ENCODE assay signal across 14 cellular contexts in the genomic region with DNA sequence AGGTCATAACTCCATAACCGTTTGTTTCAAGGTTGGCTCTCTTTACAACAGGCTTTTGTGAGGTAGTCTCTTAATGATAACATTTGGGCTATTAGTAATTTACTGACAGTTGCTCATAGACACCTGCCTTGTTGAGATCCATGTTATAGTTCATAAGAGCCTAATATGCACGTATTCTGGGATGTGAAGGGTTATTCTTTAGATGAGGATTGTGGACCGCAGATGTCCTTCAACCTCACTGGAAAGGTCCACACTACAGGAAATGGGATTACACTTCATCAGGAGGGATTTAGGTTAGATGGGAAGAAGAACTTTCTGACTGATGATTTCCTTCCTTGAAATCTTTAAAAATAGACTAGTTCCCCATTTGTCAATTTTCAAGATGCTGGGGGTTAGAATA.
DNase-seq lines count a peak whose midpoint lies in the region; ATAC-seq, FAIRE-seq and TF ChIP-seq lines count a peak whose summit lies in the region.
"Had no signal": no experiment of that assay in that cellular context is flagged by ENCODE, and none has a peak within 500 bp of the region (broad histone marks: within the 10 kb centered on the region; RNA-seq: fewer than 3 reads in every experiment).

No MANE protein-coding gene starts in this region.

- no peaks in the 10 kb centered on the region for H3K79me2 ChIP-seq in endothelial cell of umbilical vein (ENCODE audit: control insufficient read depth, insufficient read depth, low read length)

- H3K27me3 Mint-ChIP-seq in stimulated activated memory B cell treated with anti-CD40 and anti-IgM and Interleukin-4, amounts not matched to agents 10 μg/mL and 1 μg/mL and 100 μg/mL, for 72 hours, result no peaks in the 10 kb centered on the region
- H3K27me3 Mint-ChIP-seq: CD4-positive, alpha-beta T cell had no signal

- H3K9ac ChIP-seq in endothelial cell of umbilical vein (replicated peaks; ENCODE audit: extremely low read depth, insufficient read depth, low read length), result peak overlapping the region; percentile 16
- H3K9ac ChIP-seq: BLaER1 had no signal

- peak; percentile 60; the same call in 1 of the 2 replicates for ATAC-seq in Panc1
- no peak for ATAC-seq in stimulated activated memory B cell treated with anti-CD40 and anti-IgM and Interleukin-4, amounts not matched to agents 10 μg/mL and 1 μg/mL and 100 μg/mL, for 72 hours
- ATAC-seq in GM18868 (IDR thresholded peaks at IDR 0.05; ENCODE audit: unreplicated experiment), result no peak

- no peak overlapping the region for H3K4me3 Mint-ChIP-seq in stimulated activated memory B cell treated with anti-CD40 and anti-IgM and Interleukin-4, amounts not matched to agents 10 μg/mL and 1 μg/mL and 100 μg/mL, for 72 hours
- H3K4me3 Mint-ChIP-seq: CD4-positive, alpha-beta T cell; HFFc6 had no signal

- H3K36me3 ChIP-seq in Panc1 (ENCODE audit: control insufficient read depth, insufficient read depth, low read length) (no peaks in the 10 kb centered on the region), endothelial cell of umbilical vein (ENCODE audit: control insufficient read depth in 2 of 2, extremely low read depth in 1 of 2, insufficient read depth in 2 of 2, low read length in 2 of 2) (no peaks in the 10 kb centered on the region)
- H3K36me3 ChIP-seq: BLaER1 had no signal

- 0 out of 2 replicates have a peak, but pooled peaks cover 3% of the 10 kb centered on the region for H3K27me3 ChIP-seq in Panc1 (ENCODE audit: control insufficient read depth, insufficient read depth, low read length)
- H3K27me3 ChIP-seq in endothelial cell of umbilical vein (ENCODE audit: control insufficient read depth in 2 of 2, insufficient read depth in 2 of 2, low read length in 2 of 2), result peaks cover 0 to 1% of the 10 kb centered on the region in 2 experiments
- H3K27me3 ChIP-seq: BLaER1 had no signal

- H3K9me3 Mint-ChIP-seq in stimulated activated memory B cell treated with anti-CD40 and anti-IgM and Interleukin-4, amounts not matched to agents 10 μg/mL and 1 μg/mL and 100 μg/mL, for 72 hours, result no peaks in the 10 kb centered on the region
- H3K9me3 Mint-ChIP-seq: CD4-positive, alpha-beta T cell; HFFc6 had no signal

- no peaks in the 10 kb centered on the region for H4K20me1 ChIP-seq in endothelial cell of umbilical vein (replicated peaks; ENCODE audit: control insufficient read depth, extremely low read depth, insufficient read depth, low read length)
- H4K20me1 ChIP-seq: BLaER1 had no signal

- CTCF ChIA-PET in Panc1 (lab: Charles Lee) (no interaction called here), endothelial cell of umbilical vein (lab: Charles Lee) (no interaction called here)

- no peak overlapping the region for H2AFZ ChIP-seq in endothelial cell of umbilical vein (ENCODE audit: low read depth, low read length)

- H3K27ac Mint-ChIP-seq in stimulated activated memory B cell treated with anti-CD40 and anti-IgM and Interleukin-4, amounts not matched to agents 10 μg/mL and 1 μg/mL and 100 μg/mL, for 72 hours, result no peak overlapping the region
- H3K27ac Mint-ChIP-seq: CD4-positive, alpha-beta T cell; HFFc6 had no signal

- peaks cover 7% of the 10 kb centered on the region for H3K4me1 Mint-ChIP-seq in stimulated activated memory B cell treated with anti-CD40 and anti-IgM and Interleukin-4, amounts not matched to agents 10 μg/mL and 1 μg/mL and 100 μg/mL, for 72 hours

- POLR2A ChIA-PET in Panc1 (lab: Charles Lee) (no interaction called here), endothelial cell of umbilical vein (lab: Charles Lee) (no interaction called here)

- H3K4me2 ChIP-seq in endothelial cell of umbilical vein (ENCODE audit: insufficient read depth, low read length), result no peak overlapping the region
- H3K4me2 ChIP-seq: BLaER1 had no signal

- DNase-seq in DMS53 (lab: John Stamatoyannopoulos, UW), result peak; percentile 27
- DNase-seq in DMS53 treated with DMSO at 0.1 percent for 48 hours (lab: John Stamatoyannopoulos, UW; ENCODE audit: unreplicated experiment), result no peak
- DNase-seq in GM12892 (ENCODE audit: insufficient read length), result no peak
- DNase-seq in Panc1 (ENCODE audit: low read depth, low spot score), result no peak
- DNase-seq in endothelial cell of umbilical vein (ENCODE audit: low read depth, low spot score), result no peak
- no peak for DNase-seq in GM19240 (ENCODE audit: insufficient read length, low spot score)
- DNase-seq: CD4-positive, alpha-beta T cell; NCI-H226 had no signal

- FAIRE-seq in GM12892 (lab: Jason Lieb, UNC) (peak; percentile 77), endothelial cell of umbilical vein (lab: Jason Lieb, UNC) (peak; percentile 37)

- dilution Hi-C loops in endothelial cell of umbilical vein (cut with MboI; ENCODE audit: extremely low pct_ligation_motif_present, low sequenced_read_pairs), result no loop called here

- in situ Hi-C loops in Panc1 (cut with HindIII; ENCODE audit: low pct_unique_long_range_greater_than_20kb, low sequenced_read_pairs), result no loop called here

- no TSS peak for BruUV-seq in Panc1 (replicated peaks; lab: Mats Ljungman, UMichigan)
- BruUV-seq in endothelial cell of umbilical vein (replicated peaks; lab: Mats Ljungman, UMichigan), result no TSS peak

- H3K9me3 ChIP-seq in Panc1 (ENCODE audit: control insufficient read depth, insufficient read depth, low read depth, low read length) (no peaks in the 10 kb centered on the region), endothelial cell of umbilical vein (replicated peaks; ENCODE audit: control insufficient read depth, insufficient read depth, low read length) (no peaks in the 10 kb centered on the region)
- H3K9me3 ChIP-seq: BLaER1 had no signal

- H3K4me1 ChIP-seq in Panc1 (ENCODE audit: control insufficient read depth, insufficient read depth, low read length) (peaks cover 30% of the 10 kb centered on the region), endothelial cell of umbilical vein (ENCODE audit: control insufficient read depth, extremely low read depth, insufficient read depth, low read length) (no peaks in the 10 kb centered on the region)

- TF ChIP-seq CTCF in Panc1 (IDR thresholded peaks at IDR 0.05) (no peak), endothelial cell of umbilical vein (IDR thresholded peaks at IDR 0.05; ENCODE audit: extremely low read depth in 1 of 2, insufficient read depth in 1 of 2, low read depth in 1 of 2, low read length in 2 of 2) (no peak)

- TF ChIP-seq POLR2A in GM12892 (IDR thresholded peaks at IDR 0.05; ENCODE audit: low read depth, low read length) (no peak), endothelial cell of umbilical vein (IDR thresholded peaks at IDR 0.05; ENCODE audit: low read depth, low read length) (no peak)

- H3K9me1 ChIP-seq in endothelial cell of umbilical vein (replicated peaks; ENCODE audit: control insufficient read depth, extremely low read depth, insufficient read depth, low read length), result no peaks in the 10 kb centered on the region

- H3K4me3 ChIP-seq in Panc1 (ENCODE audit: low read depth in 2 of 2, low read length in 2 of 2), result no peak overlapping the region
- no peak overlapping the region for H3K4me3 ChIP-seq in endothelial cell of umbilical vein (replicated peaks in 1 of 3; ENCODE audit: insufficient read depth in 1 of 3, low read depth in 1 of 3, low read length in 3 of 3)
- H3K4me3 ChIP-seq: BLaER1, SK-N-MC had no signal

- intact Hi-C loops in Panc1 (cut with micrococcal nuclease; ENCODE audit: unreplicated experiment), result loop anchor here (1.0 to 5.0 kb wide), 4 partner anchors 219 to 593 kb away; partner anchors contain the start of gene CDK6
- intact Hi-C loops in endothelial cell of umbilical vein (cut with micrococcal nuclease), result loop anchor here (1.0 to 5.0 kb wide), 12 partner anchors 43 to 808 kb away; partner anchors contain the start of genes ANKIB1, FAM133B, KRIT1 and PEX1

- H3K27ac ChIP-seq in Panc1 (ENCODE audit: low read length) (peak overlapping the region; percentile 64), endothelial cell of umbilical vein (ENCODE audit: insufficient read depth, low read depth, low read length) (no peak overlapping the region)
- H3K27ac ChIP-seq: 22Rv1, BLaER1, SK-N-MC had no signal

- H3K36me3 Mint-ChIP-seq in stimulated activated memory B cell treated with anti-CD40 and anti-IgM and Interleukin-4, amounts not matched to agents 10 μg/mL and 1 μg/mL and 100 μg/mL, for 72 hours, result no peaks in the 10 kb centered on the region

TF ChIP-seq in endothelial cell of umbilical vein, 7 proteins besides CTCF, POLR2A, EP300 and RAD21:
- TF ChIP-seq, protein P1, sequence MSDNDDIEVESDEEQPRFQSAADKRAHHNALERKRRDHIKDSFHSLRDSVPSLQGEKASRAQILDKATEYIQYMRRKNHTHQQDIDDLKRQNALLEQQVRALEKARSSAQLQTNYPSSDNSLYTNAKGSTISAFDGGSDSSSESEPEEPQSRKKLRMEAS (IDR thresholded peaks at IDR 0.05; ENCODE audit: insufficient read depth, insufficient read length), result no peak
- TF ChIP-seq POLR2AphosphoS5 (IDR thresholded peaks at IDR 0.05; ENCODE audit: insufficient read depth, low read depth, low read length) (no peak), MYC (IDR thresholded peaks at IDR 0.05; ENCODE audit: low read depth, low read length) (no peak), FOS (IDR thresholded peaks at IDR 0.05; ENCODE audit: borderline replicate concordance, insufficient read depth, low read length) (no peak), JUN (IDR thresholded peaks at IDR 0.05; ENCODE audit: borderline replicate concordance, insufficient read depth, insufficient read length, low read depth) (no peak), EZH2 (IDR thresholded peaks at IDR 0.05; ENCODE audit: borderline replicate concordance, low read depth, low read length, severe bottlenecking) (no peak), GATA2 (IDR thresholded peaks at IDR 0.05; ENCODE audit: insufficient read depth, insufficient read length, low read depth, low read length) (no peak)
